Comparison of ENCODE assay signal across 1 cellular context in genomic region chr9:92875373-92875772, GRCh38.
TF ChIP-seq lines count a peak whose summit lies in the region.

No MANE protein-coding gene starts in this region.

TF ChIP-seq in HepG2, 621 proteins besides CTCF, POLR2A, EP300 and RAD21:
- TF ChIP-seq RCOR2 (CRISPR knock-in tag; IDR thresholded peaks at IDR 0.05), result no peak
- TF ChIP-seq ZNF326 (CRISPR knock-in tag; IDR thresholded peaks at IDR 0.05; ENCODE audit: borderline replicate concordance), result no peak
- TF ChIP-seq, protein P1, sequence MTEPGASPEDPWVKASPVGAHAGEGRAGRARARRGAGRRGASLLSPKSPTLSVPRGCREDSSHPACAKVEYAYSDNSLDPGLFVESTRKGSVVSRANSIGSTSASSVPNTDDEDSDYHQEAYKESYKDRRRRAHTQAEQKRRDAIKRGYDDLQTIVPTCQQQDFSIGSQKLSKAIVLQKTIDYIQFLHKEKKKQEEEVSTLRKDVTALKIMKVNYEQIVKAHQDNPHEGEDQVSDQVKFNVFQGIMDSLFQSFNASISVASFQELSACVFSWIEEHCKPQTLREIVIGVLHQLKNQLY (CRISPR knock-in tag; IDR thresholded peaks at IDR 0.05), result no peak
- TF ChIP-seq ZSCAN20 (CRISPR knock-in tag; IDR thresholded peaks at IDR 0.05; ENCODE audit: borderline replicate concordance), result no peak
- TF ChIP-seq ZNF607 (CRISPR knock-in tag; IDR thresholded peaks at IDR 0.05; ENCODE audit: borderline replicate concordance), result no peak
- TF ChIP-seq, protein P2, sequence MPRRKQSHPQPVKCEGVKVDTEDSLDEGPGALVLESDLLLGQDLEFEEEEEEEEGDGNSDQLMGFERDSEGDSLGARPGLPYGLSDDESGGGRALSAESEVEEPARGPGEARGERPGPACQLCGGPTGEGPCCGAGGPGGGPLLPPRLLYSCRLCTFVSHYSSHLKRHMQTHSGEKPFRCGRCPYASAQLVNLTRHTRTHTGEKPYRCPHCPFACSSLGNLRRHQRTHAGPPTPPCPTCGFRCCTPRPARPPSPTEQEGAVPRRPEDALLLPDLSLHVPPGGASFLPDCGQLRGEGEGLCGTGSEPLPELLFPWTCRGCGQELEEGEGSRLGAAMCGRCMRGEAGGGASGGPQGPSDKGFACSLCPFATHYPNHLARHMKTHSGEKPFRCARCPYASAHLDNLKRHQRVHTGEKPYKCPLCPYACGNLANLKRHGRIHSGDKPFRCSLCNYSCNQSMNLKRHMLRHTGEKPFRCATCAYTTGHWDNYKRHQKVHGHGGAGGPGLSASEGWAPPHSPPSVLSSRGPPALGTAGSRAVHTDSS (CRISPR knock-in tag; conservative IDR thresholded peaks at IDR 0.05), result no peak
- TF ChIP-seq ZNF652 (CRISPR knock-in tag; IDR thresholded peaks at IDR 0.05; ENCODE audit: borderline replicate concordance, low read depth), result no peak
- no peak for TF ChIP-seq ZNF572 (CRISPR knock-in tag; IDR thresholded peaks at IDR 0.05)
- no peak for TF ChIP-seq SRSF4 (IDR thresholded peaks at IDR 0.05; ENCODE audit: low read depth, low read length, poor library complexity, severe bottlenecking)
- no peak for TF ChIP-seq ZNF839 (CRISPR knock-in tag; IDR thresholded peaks at IDR 0.05; ENCODE audit: borderline replicate concordance)
- no peak for TF ChIP-seq ZNF644 (CRISPR knock-in tag; IDR thresholded peaks at IDR 0.05; ENCODE audit: low read depth)
- TF ChIP-seq, protein P3, sequence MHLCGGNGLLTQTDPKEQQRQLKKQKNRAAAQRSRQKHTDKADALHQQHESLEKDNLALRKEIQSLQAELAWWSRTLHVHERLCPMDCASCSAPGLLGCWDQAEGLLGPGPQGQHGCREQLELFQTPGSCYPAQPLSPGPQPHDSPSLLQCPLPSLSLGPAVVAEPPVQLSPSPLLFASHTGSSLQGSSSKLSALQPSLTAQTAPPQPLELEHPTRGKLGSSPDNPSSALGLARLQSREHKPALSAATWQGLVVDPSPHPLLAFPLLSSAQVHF (CRISPR knock-in tag; IDR thresholded peaks at IDR 0.05), result no peak
- TF ChIP-seq MIER3 (CRISPR knock-in tag; IDR thresholded peaks at IDR 0.05; ENCODE audit: borderline replicate concordance), result no peak
